In genomic region chr7:157022681-157023588, GRCh38 we compare ENCODE assay signal across 1 cellular context.
A peak's percentile ranks its signal among the peaks of the same experiment; 100 is the strongest.
TF ChIP-seq lines count a peak whose summit lies in the region.

No MANE protein-coding gene starts in this region.

TF ChIP-seq in GM12878, 131 proteins besides CTCF, POLR2A, EP300 and RAD21 (continued from another document):
- TF ChIP-seq, protein P1, sequence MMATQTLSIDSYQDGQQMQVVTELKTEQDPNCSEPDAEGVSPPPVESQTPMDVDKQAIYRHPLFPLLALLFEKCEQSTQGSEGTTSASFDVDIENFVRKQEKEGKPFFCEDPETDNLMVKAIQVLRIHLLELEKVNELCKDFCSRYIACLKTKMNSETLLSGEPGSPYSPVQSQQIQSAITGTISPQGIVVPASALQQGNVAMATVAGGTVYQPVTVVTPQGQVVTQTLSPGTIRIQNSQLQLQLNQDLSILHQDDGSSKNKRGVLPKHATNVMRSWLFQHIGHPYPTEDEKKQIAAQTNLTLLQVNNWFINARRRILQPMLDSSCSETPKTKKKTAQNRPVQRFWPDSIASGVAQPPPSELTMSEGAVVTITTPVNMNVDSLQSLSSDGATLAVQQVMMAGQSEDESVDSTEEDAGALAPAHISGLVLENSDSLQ (IDR thresholded peaks at IDR 0.05): peak; percentile 66
- TF ChIP-seq BRCA1 (IDR thresholded peaks at IDR 0.05; ENCODE audit: low read depth, low read length): no peak
- TF ChIP-seq IRF4 (IDR thresholded peaks at IDR 0.05; ENCODE audit: low read depth, low read length): no peak
- no peak for TF ChIP-seq EED (IDR thresholded peaks at IDR 0.05; ENCODE audit: low read depth)
- TF ChIP-seq, protein P2, sequence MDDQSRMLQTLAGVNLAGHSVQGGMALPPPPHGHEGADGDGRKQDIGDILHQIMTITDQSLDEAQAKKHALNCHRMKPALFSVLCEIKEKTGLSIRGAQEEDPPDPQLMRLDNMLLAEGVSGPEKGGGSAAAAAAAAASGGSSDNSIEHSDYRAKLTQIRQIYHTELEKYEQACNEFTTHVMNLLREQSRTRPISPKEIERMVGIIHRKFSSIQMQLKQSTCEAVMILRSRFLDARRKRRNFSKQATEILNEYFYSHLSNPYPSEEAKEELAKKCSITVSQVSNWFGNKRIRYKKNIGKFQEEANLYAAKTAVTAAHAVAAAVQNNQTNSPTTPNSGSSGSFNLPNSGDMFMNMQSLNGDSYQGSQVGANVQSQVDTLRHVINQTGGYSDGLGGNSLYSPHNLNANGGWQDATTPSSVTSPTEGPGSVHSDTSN (IDR thresholded peaks at IDR 0.05; ENCODE audit: insufficient replicate concordance, low read depth, low read length): peak; percentile 12
